Comparison of ENCODE assay signal across 19 cellular contexts in genomic region chr16:66888647-66889615, GRCh38. TPM values are rescaled to one million over a fixed set of nuclear protein-coding genes. Genes with fewer than 3 reads are reported as not detected.
"Had no signal": no experiment of that assay in that cellular context is flagged by ENCODE, and none has a peak within 500 bp of the region (broad histone marks: within the 10 kb centered on the region; RNA-seq: fewer than 3 reads in every experiment).

No MANE protein-coding gene starts in this region.

- H3K4me1 ChIP-seq: esophagus muscularis mucosa, left ventricle myocardium inferior, transverse colon had no signal

- ATAC-seq: activated T-cell treated with anti-CD3 and anti-CD28 coated beads, Interleukin-2, amount 50 U/mL, for 4 hours; naive thymus-derived CD8-positive, alpha-beta T cell; stimulated activated naive B cell treated with anti-CD40 and anti-IgM and Interleukin-4, amounts not matched to agents 10 μg/mL and 1 μg/mL and 100 μg/mL, for 72 hours had no signal

- H3K4me3 Mint-ChIP-seq: activated T-cell treated with anti-CD3 and anti-CD28 coated beads, Interleukin-2, amount 50 U/mL, for 4 hours; naive thymus-derived CD8-positive, alpha-beta T cell; stimulated activated naive B cell treated with anti-CD40 and anti-IgM and Interleukin-4, amounts not matched to agents 10 μg/mL and 1 μg/mL and 100 μg/mL, for 72 hours; T-helper 1 cell treated with Interleukin-12 subunit alpha and Interleukin-12 subunit beta and Interleukin-4 antibody, amounts not matched to agents 30 μg/mL and 1 μg/mL, for 36 hours had no signal

- H3K9me3 Mint-ChIP-seq: activated T-cell treated with anti-CD3 and anti-CD28 coated beads, Interleukin-2, amount 50 U/mL, for 4 hours; naive thymus-derived CD8-positive, alpha-beta T cell; stimulated activated naive B cell treated with anti-CD40 and anti-IgM and Interleukin-4, amounts not matched to agents 10 μg/mL and 1 μg/mL and 100 μg/mL, for 72 hours; T-helper 1 cell treated with Interleukin-12 subunit alpha and Interleukin-12 subunit beta and Interleukin-4 antibody, amounts not matched to agents 30 μg/mL and 1 μg/mL, for 36 hours had no signal

- H3K4me2 ChIP-seq: hepatocyte had no signal

- H3K27ac Mint-ChIP-seq: stimulated activated naive B cell treated with anti-CD40 and anti-IgM and Interleukin-4, amounts not matched to agents 10 μg/mL and 1 μg/mL and 100 μg/mL, for 72 hours; T-helper 1 cell treated with Interleukin-12 subunit alpha and Interleukin-12 subunit beta and Interleukin-4 antibody, amounts not matched to agents 30 μg/mL and 1 μg/mL, for 36 hours had no signal

- H3K79me2 ChIP-seq: parathyroid adenoma had no signal

- H2AFZ ChIP-seq: hepatocyte, parathyroid adenoma had no signal

- H3K9ac ChIP-seq: parathyroid adenoma had no signal

- H3K9me3 ChIP-seq: adrenal gland, esophagus muscularis mucosa, left ventricle myocardium inferior, neutrophil, transverse colon had no signal

- H3K27ac ChIP-seq: esophagus muscularis mucosa, hepatocyte, left ventricle myocardium inferior, neutrophil, parathyroid adenoma, transverse colon, WERI-Rb-1 had no signal

- H3K4me3 ChIP-seq: adrenal gland, esophagus muscularis mucosa, hepatocyte, left ventricle myocardium inferior, transverse colon had no signal

- H3K27me3 Mint-ChIP-seq: naive thymus-derived CD8-positive, alpha-beta T cell; stimulated activated naive B cell treated with anti-CD40 and anti-IgM and Interleukin-4, amounts not matched to agents 10 μg/mL and 1 μg/mL and 100 μg/mL, for 72 hours had no signal

- DNase-seq: activated CD4-positive, alpha-beta T cell treated with anti-CD3 and anti-CD28 coated beads, Interleukin-2, amount 50 U/mL, for 1 hour; activated T-cell treated with anti-CD3 and anti-CD28 coated beads, Interleukin-2, amount 50 U/mL, for 4 hours; caudate nucleus; islet precursor cell; left ventricle myocardium inferior; stimulated activated naive B cell treated with anti-CD40 and anti-IgM and Interleukin-4, amounts not matched to agents 10 μg/mL and 1 μg/mL and 100 μg/mL, for 72 hours; substantia nigra; transverse colon; WERI-Rb-1 had no signal

- H3K27me3 ChIP-seq: adrenal gland, esophagus muscularis mucosa, hepatocyte, neutrophil, transverse colon had no signal

RNA-seq across cellular contexts. Expression of gene CDH16, which starts 29.8 kb away (rescaled TPM):
- total RNA-seq: activated T-cell treated with anti-CD3 and anti-CD28 coated beads, Interleukin-2, amount 50 U/mL, for 4 hours; glomerular endothelial cell; left ventricle myocardium inferior; naive thymus-derived CD8-positive, alpha-beta T cell had no signal

RNA-seq across cellular contexts. Expression of gene CA7, which starts 44.7 kb away (rescaled TPM):
- total RNA-seq: adrenal gland; glomerular endothelial cell; left ventricle myocardium inferior; mucosa of gallbladder; naive thymus-derived CD8-positive, alpha-beta T cell; renal cortical epithelial cell had no signal
